ENCODE assay signal across 34 cellular contexts in genomic region chr2:67686254-67686653, GRCh38.
"Had no signal": no experiment of that assay in that cellular context is flagged by ENCODE, and none has a peak within 500 bp of the region (broad histone marks: within the 10 kb centered on the region; RNA-seq: fewer than 3 reads in every experiment).

No MANE protein-coding gene starts in this region.

- H3K4me2 ChIP-seq: KMS-11 had no signal

- H3K9ac ChIP-seq: KMS-11 had no signal

- H3K27me3 ChIP-seq: MG63 had no signal

- H3K9me3 ChIP-seq: MG63 had no signal

- H3K27ac ChIP-seq: KMS-11 had no signal

- H3K36me3 ChIP-seq: MG63 had no signal

- H3K4me3 ChIP-seq: MG63 had no signal

- DNase-seq: Karpas-422, Kasumi-1, MG63, MM.1S, MV-4-11, NCI-H1048, NCI-H1092, NCI-H1092 treated with DMSO at 0.1 percent for 48 hours, NCI-H1105, NCI-H1105 treated with DMSO at 0.1 percent for 48 hours, NCI-H1417, NCI-H1417 treated with DMSO at 0.1 percent for 48 hours, NCI-H1436, NCI-H1436 treated with DMSO at 0.1 percent for 48 hours, NCI-H146, NCI-H1694, NCI-H1694 treated with DMSO at 0.1 percent for 48 hours, NCI-H187, NCI-H187 treated with DMSO at 0.1 percent for 48 hours, NCI-H1930, NCI-H2029, NCI-H2029 treated with DMSO at 0.1 percent for 48 hours, NCI-H2081, NCI-H2081 treated with DMSO at 0.1 percent for 48 hours, NCI-H2107, NCI-H2171, NCI-H2171 treated with DMSO at 0.1 percent for 48 hours, NCI-H2227 treated with DMSO at 0.1 percent for 48 hours, NCI-H226, NCI-H345, NCI-H446, NCI-H446 treated with DMSO at 0.1 percent for 48 hours, NCI-H510A had no signal
